1 cellular context compared by ENCODE assay signal in genomic region chr4:39446842-39447573, GRCh38.
TF ChIP-seq lines count a peak whose summit lies in the region.

No MANE protein-coding gene starts in this region.

TF ChIP-seq in endothelial cell of umbilical vein, 7 proteins besides CTCF, POLR2A, EP300 and RAD21:
- TF ChIP-seq MYC (IDR thresholded peaks at IDR 0.05; ENCODE audit: low read depth, low read length) (no peak), GATA2 (IDR thresholded peaks at IDR 0.05; ENCODE audit: insufficient read depth, insufficient read length, low read depth, low read length) (no peak), EZH2 (IDR thresholded peaks at IDR 0.05; ENCODE audit: borderline replicate concordance, low read depth, low read length, severe bottlenecking) (no peak), FOS (IDR thresholded peaks at IDR 0.05; ENCODE audit: borderline replicate concordance, insufficient read depth, low read length) (no peak), POLR2AphosphoS5 (IDR thresholded peaks at IDR 0.05; ENCODE audit: insufficient read depth, low read depth, low read length) (no peak), JUN (IDR thresholded peaks at IDR 0.05; ENCODE audit: borderline replicate concordance, insufficient read depth, insufficient read length, low read depth) (no peak)
- TF ChIP-seq, protein P1, sequence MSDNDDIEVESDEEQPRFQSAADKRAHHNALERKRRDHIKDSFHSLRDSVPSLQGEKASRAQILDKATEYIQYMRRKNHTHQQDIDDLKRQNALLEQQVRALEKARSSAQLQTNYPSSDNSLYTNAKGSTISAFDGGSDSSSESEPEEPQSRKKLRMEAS (IDR thresholded peaks at IDR 0.05; ENCODE audit: insufficient read depth, insufficient read length) = no peak
